ENCODE assay signal across 5 cellular contexts in genomic region chr5:145441228-145441627, GRCh38.
"Had no signal": no experiment of that assay in that cellular context is flagged by ENCODE, and none has a peak within 500 bp of the region (broad histone marks: within the 10 kb centered on the region; RNA-seq: fewer than 3 reads in every experiment).

No MANE protein-coding gene starts in this region.

- DNase-seq: IMR-90, KBM-7 had no signal

- H3K27ac ChIP-seq: HL-60 had no signal

- ATAC-seq: HepG2, K562 had no signal

- H3K4me3 ChIP-seq: K562 had no signal
